Comparison of ENCODE assay signal across 17 cellular contexts in genomic region chrX:95145848-95146540, GRCh38.
DNase-seq lines count a peak whose midpoint lies in the region; ATAC-seq and TF ChIP-seq lines count a peak whose summit lies in the region.
"Had no signal": no experiment of that assay in that cellular context is flagged by ENCODE, and none has a peak within 500 bp of the region (broad histone marks: within the 10 kb centered on the region; RNA-seq: fewer than 3 reads in every experiment).

No MANE protein-coding gene starts in this region.

- H3K36me3 ChIP-seq in A673 (ENCODE audit: insufficient read depth, low read length, poor library complexity, severe bottlenecking) = no peaks in the 10 kb centered on the region
- no peaks in the 10 kb centered on the region for H3K36me3 ChIP-seq in Karpas-422 (ENCODE audit: insufficient read depth, low read length)
- H3K36me3 ChIP-seq: SJCRH30 had no signal

- H3K36me3 Mint-ChIP-seq in activated CD4-positive, alpha-beta T cell treated with anti-CD3 and anti-CD28 coated beads for 36 hours (ENCODE audit: low read depth) = no peaks in the 10 kb centered on the region
- peaks cover 11% of the 10 kb centered on the region for H3K36me3 Mint-ChIP-seq in natural killer cell
- H3K36me3 Mint-ChIP-seq: IgD-negative memory B cell had no signal

- H3K79me2 ChIP-seq in Karpas-422 (ENCODE audit: low read length) = no peaks in the 10 kb centered on the region

- TF ChIP-seq CTCF in A673 (conservative IDR thresholded peaks at IDR 0.05; ENCODE audit: low read depth, low read length) = peak; percentile 27
- peak; percentile 16 for TF ChIP-seq CTCF in GM12873 (IDR thresholded peaks at IDR 0.05; ENCODE audit: insufficient read depth, low read depth, low read length, missing control alignments)
- TF ChIP-seq CTCF in natural killer cell (IDR thresholded peaks at IDR 0.05) = no peak

- no peak overlapping the region for H3K9ac ChIP-seq in Karpas-422 (ENCODE audit: low read length)

- POLR2A ChIA-PET in A673 (lab: Charles Lee; ENCODE audit: low non-redundant PET) = no interaction called here
- POLR2A ChIA-PET in activated CD4-positive, alpha-beta T cell treated with anti-CD3 and anti-CD28 coated beads for 36 hours (lab: Charles Lee) = no interaction called here

- no peak overlapping the region for H3K27ac Mint-ChIP-seq in activated CD4-positive, alpha-beta T cell treated with anti-CD3 and anti-CD28 coated beads for 36 hours
- no peak overlapping the region for H3K27ac Mint-ChIP-seq in natural killer cell
- H3K27ac Mint-ChIP-seq: IgD-negative memory B cell had no signal

- no peaks in the 10 kb centered on the region for H3K4me1 Mint-ChIP-seq in activated CD4-positive, alpha-beta T cell treated with anti-CD3 and anti-CD28 coated beads for 36 hours
- no peaks in the 10 kb centered on the region for H3K4me1 Mint-ChIP-seq in natural killer cell
- H3K4me1 Mint-ChIP-seq: IgD-negative memory B cell had no signal

- intact Hi-C loops in A673 (cut with micrococcal nuclease; ENCODE audit: unreplicated experiment) (no loop called here), natural killer cell (cut with micrococcal nuclease) (no loop called here)
- intact Hi-C loops in activated CD4-positive, alpha-beta T cell treated with anti-CD3 and anti-CD28 coated beads for 36 hours (cut with DNase I, micrococcal nuclease) = no loop called here

- DNase-seq in A673 (ENCODE audit: low spot score) (peak; percentile 1), Karpas-422 (peak; percentile 42), SK-MEL-5 (ENCODE audit: low read depth, low spot score) (peak; percentile 52), natural killer cell (no peak), substantia nigra (lab: John Stamatoyannopoulos, UW) (no peak), SIG-M5 treated with dmso at 0.1 percent for 504 hours (lab: John Stamatoyannopoulos, UW; ENCODE audit: unreplicated experiment) (no peak)
- no peak for DNase-seq in activated CD4-positive, alpha-beta T cell treated with anti-CD3 and anti-CD28 coated beads for 36 hours
- DNase-seq: COR-L47, NCI-H1105, NCI-H1694 treated with DMSO at 0.1 percent for 48 hours, NCI-H226, NCI-H524 treated with DMSO at 0.1 percent for 48 hours, RPMI8226 had no signal

- BruUV-seq in A673 (replicated peaks; lab: Mats Ljungman, UMichigan) = no TSS peak

- no peak overlapping the region for H3K4me3 ChIP-seq in A673 (ENCODE audit: low read depth, low read length, poor library complexity, severe bottlenecking)
- H3K4me3 ChIP-seq in Karpas-422 (ENCODE audit: low read length) = no peak overlapping the region
- H3K4me3 ChIP-seq: A549, SJCRH30 had no signal

- no peaks in the 10 kb centered on the region for H3K27me3 ChIP-seq in A673 (replicated peaks; ENCODE audit: insufficient read depth, low read depth, low read length, poor library complexity)
- no peaks in the 10 kb centered on the region for H3K27me3 ChIP-seq in Karpas-422 (ENCODE audit: low read length)
- H3K27me3 ChIP-seq: SJCRH30 had no signal

- H3K27ac ChIP-seq in A673 (ENCODE audit: low read depth, low read length, poor library complexity, severe bottlenecking) (no peak overlapping the region), Karpas-422 (ENCODE audit: low read length) (no peak overlapping the region), substantia nigra (ENCODE audit: low read depth, low read length, poor library complexity, severe bottlenecking) (no peak overlapping the region)
- H3K27ac ChIP-seq: A549, SJCRH30 had no signal

- H3K9me3 ChIP-seq in A673 (ENCODE audit: low read depth, low read length, poor library complexity, severe bottlenecking) (no peaks in the 10 kb centered on the region), Karpas-422 (ENCODE audit: low read length) (peaks cover 22% of the 10 kb centered on the region)
- H3K9me3 ChIP-seq: A549, SJCRH30 had no signal

- H2AFZ ChIP-seq in Karpas-422 (ENCODE audit: low read length) = no peak overlapping the region

- no peak for ATAC-seq in activated CD4-positive, alpha-beta T cell treated with anti-CD3 and anti-CD28 coated beads for 36 hours
- no peak for ATAC-seq in natural killer cell
- ATAC-seq: A549 had no signal

- in situ Hi-C loops in SK-MEL-5 (cut with HindIII; ENCODE audit: low pct_unique_long_range_greater_than_20kb, low sequenced_read_pairs) = no loop called here

- H3K4me2 ChIP-seq in Karpas-422 (ENCODE audit: low read depth, low read length, poor library complexity, severe bottlenecking) = no peak overlapping the region
- H3K4me2 ChIP-seq: A549 had no signal

- H3K4me1 ChIP-seq in A673 (ENCODE audit: insufficient read depth, low read length, poor library complexity, severe bottlenecking) = no peaks in the 10 kb centered on the region
- H3K4me1 ChIP-seq in Karpas-422 (ENCODE audit: low read length) = no peaks in the 10 kb centered on the region
- H3K4me1 ChIP-seq: A549, SJCRH30 had no signal

- no peaks in the 10 kb centered on the region for H3K9me2 ChIP-seq in Karpas-422 (replicated peaks; ENCODE audit: insufficient read depth, low read length)

- CTCF ChIA-PET in A673 (lab: Charles Lee) = no interaction called here
- CTCF ChIA-PET in activated CD4-positive, alpha-beta T cell treated with anti-CD3 and anti-CD28 coated beads for 36 hours (lab: Charles Lee) = no interaction called here

- H3K27me3 Mint-ChIP-seq in activated CD4-positive, alpha-beta T cell treated with anti-CD3 and anti-CD28 coated beads for 36 hours = no peaks in the 10 kb centered on the region
- no peaks in the 10 kb centered on the region for H3K27me3 Mint-ChIP-seq in natural killer cell (ENCODE audit: low read depth in 2 of 2)
- H3K27me3 Mint-ChIP-seq: IgD-negative memory B cell had no signal

- peaks cover 5% of the 10 kb centered on the region for H3K9me3 Mint-ChIP-seq in activated CD4-positive, alpha-beta T cell treated with anti-CD3 and anti-CD28 coated beads for 36 hours (ENCODE audit: low read depth)
- peaks cover 3 to 17% of the 10 kb centered on the region in 2 donors for H3K9me3 Mint-ChIP-seq in natural killer cell
- H3K9me3 Mint-ChIP-seq: IgD-negative memory B cell had no signal

- no peak overlapping the region for H3K4me3 Mint-ChIP-seq in activated CD4-positive, alpha-beta T cell treated with anti-CD3 and anti-CD28 coated beads for 36 hours
- H3K4me3 Mint-ChIP-seq in natural killer cell = no peak overlapping the region
- H3K4me3 Mint-ChIP-seq: IgD-negative memory B cell had no signal

- no peaks in the 10 kb centered on the region for H4K20me1 ChIP-seq in Karpas-422 (ENCODE audit: insufficient read depth, low read depth, low read length)

Comparison
In these comparisons a context has a peak if more than half of its experiments do, and no peak if none do; other contexts are left out.
1. DNase-seq: peak in A673 (single experiment), Karpas-422 (single experiment) and SK-MEL-5 (single experiment); none in activated CD4-positive, alpha-beta T cell treated with anti-CD3 and anti-CD28 coated beads for 36 hours (single experiment), natural killer cell (single experiment), substantia nigra (0 of 49) and SIG-M5 treated with dmso at 0.1 percent for 504 hours (single experiment).